Comparison of ENCODE assay signal across 1 cellular context in genomic region chr5:68139601-68140441, GRCh38.
A peak's percentile ranks its signal among the peaks of the same experiment; 100 is the strongest.
TF ChIP-seq lines count a peak whose summit lies in the region.

No MANE protein-coding gene starts in this region.

TF ChIP-seq in HEK293, 187 proteins besides CTCF, POLR2A, EP300 and RAD21 (continued from another document):
- TF ChIP-seq ZNF292 (tag by site-specific recombination; IDR thresholded peaks at IDR 0.05; ENCODE audit: borderline replicate concordance, low read depth) (no peak), PBX3 (CRISPR knock-in tag; IDR thresholded peaks at IDR 0.05) (no peak), KLF17 (tag by site-specific recombination; IDR thresholded peaks at IDR 0.05) (peak; percentile 27; the same call in 1 of the 2 replicates), ZNF580 (tag by site-specific recombination; IDR thresholded peaks at IDR 0.05) (no peak), ZSCAN5A (tag by site-specific recombination; IDR thresholded peaks at IDR 0.05) (no peak), SCRT2 (tag by site-specific recombination; IDR thresholded peaks at IDR 0.05) (no peak), ZNF571 (tag by site-specific recombination; IDR thresholded peaks at IDR 0.05) (no peak), ZNF707 (tag by site-specific recombination; IDR thresholded peaks at IDR 0.05) (no peak), TCF7L2 (IDR thresholded peaks at IDR 0.05; ENCODE audit: borderline replicate concordance, low read depth, low read length) (peak; percentile 43; the same call in 1 of the 2 replicates), ZSCAN16 (tag by site-specific recombination; IDR thresholded peaks at IDR 0.05) (no peak), ZNF626 (tag by site-specific recombination; IDR thresholded peaks at IDR 0.05) (no peak), ATF2 (tag by site-specific recombination; IDR thresholded peaks at IDR 0.05; ENCODE audit: low read depth) (no peak), ZNF366 (tag by site-specific recombination; conservative IDR thresholded peaks at IDR 0.05) (no peak), BCL6B (tag by site-specific recombination; IDR thresholded peaks at IDR 0.05) (peak; percentile 60), ZNF433 (tag by site-specific recombination; IDR thresholded peaks at IDR 0.05; ENCODE audit: low read depth) (no peak), PRDM6 (tag by site-specific recombination; IDR thresholded peaks at IDR 0.05) (peak; percentile 24; the same call in 1 of the 2 replicates), ZNF48 (tag by site-specific recombination; IDR thresholded peaks at IDR 0.05) (no peak), ZNF121 (tag by site-specific recombination; IDR thresholded peaks at IDR 0.05) (no peak), ZBTB21 (tag by site-specific recombination; IDR thresholded peaks at IDR 0.05) (peak; percentile 47), HOXC10 (CRISPR knock-in tag; IDR thresholded peaks at IDR 0.05) (no peak), ZBTB20 (tag by site-specific recombination; IDR thresholded peaks at IDR 0.05) (no peak)
